Comparison of ENCODE assay signal across 24 cellular contexts in the genomic region with DNA sequence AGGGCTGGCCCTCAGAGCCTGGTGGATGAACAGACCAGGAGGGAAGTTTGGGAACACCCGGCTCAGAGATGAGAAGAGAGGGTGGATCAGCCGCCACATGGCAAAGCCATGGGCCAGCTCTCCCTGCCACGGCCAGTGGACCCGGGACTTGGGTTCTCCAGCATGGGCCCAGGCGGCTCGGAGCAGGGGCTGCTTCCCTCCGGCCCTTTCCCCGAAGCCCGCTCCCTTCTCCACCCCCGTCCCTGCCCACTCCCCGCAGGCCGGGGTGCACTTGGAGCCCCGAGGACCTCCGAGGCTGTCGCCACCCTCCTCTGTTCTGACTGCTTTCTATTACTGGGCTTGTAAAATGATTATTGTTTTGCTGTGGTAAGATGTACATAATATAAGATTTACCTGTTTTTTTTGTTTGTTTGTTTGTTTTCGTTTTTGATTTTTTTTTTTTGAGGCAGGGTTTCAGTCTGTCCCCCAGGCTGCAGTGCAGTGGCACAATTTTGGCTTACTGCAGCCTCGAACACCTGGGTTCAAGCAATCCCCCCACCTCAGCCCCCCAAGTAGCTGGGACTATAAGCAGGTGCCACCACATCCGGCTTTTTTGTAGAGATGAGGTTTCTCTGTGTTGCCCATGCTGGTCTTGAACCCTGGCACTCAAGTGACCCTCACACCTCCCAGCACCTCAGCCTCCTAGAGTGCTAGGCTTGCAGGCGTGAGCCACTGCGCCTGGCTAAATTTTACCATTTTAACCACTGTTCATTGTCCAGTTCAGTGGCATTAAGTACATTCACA. TPM values are rescaled to one million over a fixed set of nuclear protein-coding genes. Genes with fewer than 3 reads are reported as not detected.
DNase-seq lines count a peak whose midpoint lies in the region; ATAC-seq and TF ChIP-seq lines count a peak whose summit lies in the region.
"Had no signal": no experiment of that assay in that cellular context is flagged by ENCODE, and none has a peak within 500 bp of the region (broad histone marks: within the 10 kb centered on the region; RNA-seq: fewer than 3 reads in every experiment).

No MANE protein-coding gene starts in this region.

- H3K9me3 ChIP-seq in DND-41 (ENCODE audit: insufficient read depth, low read length, severe bottlenecking) (no peaks in the 10 kb centered on the region), RWPE2 (ENCODE audit: severe bottlenecking) (no peaks in the 10 kb centered on the region)
- H3K9me3 ChIP-seq: BE2C; BLaER1 treated with 17β-estradiol and CSF1 and Interleukin-3, amounts not matched to agents 10 nM and 100 nM; Caco-2 had no signal

- H3K79me2 ChIP-seq in DND-41 (ENCODE audit: insufficient read depth, low read length): no peaks in the 10 kb centered on the region

- H4K20me1 ChIP-seq in DND-41 (ENCODE audit: insufficient read depth, low read length): no peaks in the 10 kb centered on the region; the same call in none of the 2 replicates

- peak; percentile 69 for ATAC-seq in DND-41 (ENCODE audit: insufficient read depth, low read depth)
- ATAC-seq in RWPE2 (ENCODE audit: low read depth): no peak
- no peak for ATAC-seq in GM18909 (IDR thresholded peaks at IDR 0.05; ENCODE audit: poor library complexity, unreplicated experiment)
- no peak for ATAC-seq in GM19397 (IDR thresholded peaks at IDR 0.05; ENCODE audit: unreplicated experiment)
- ATAC-seq: CD8-positive, alpha-beta T cell had no signal

- H3K4me1 ChIP-seq in DND-41 (ENCODE audit: insufficient read depth, low read length): peaks cover 12% of the 10 kb centered on the region
- H3K4me1 ChIP-seq in RWPE2 (ENCODE audit: insufficient read depth, poor library complexity, severe bottlenecking): peaks cover 35% of the 10 kb centered on the region

- H3K27ac ChIP-seq in DND-41 (ENCODE audit: low read length) (no peak overlapping the region), RWPE2 (ENCODE audit: poor library complexity, severe bottlenecking) (peak overlapping the region; percentile 98)
- H3K27ac ChIP-seq: BLaER1 treated with 17β-estradiol and CSF1 and Interleukin-3, amounts not matched to agents 10 nM and 100 nM; C4-2B had no signal

- peak; percentile 57 for DNase-seq in DND-41
- DNase-seq in Jurkat, Clone E6-1 (ENCODE audit: low read depth, low spot score): peak; percentile 51
- DNase-seq in RWPE2 (ENCODE audit: low spot score): no peak
- DNase-seq in type B pancreatic cell (ENCODE audit: extremely low spot score, unreplicated experiment): no peak
- DNase-seq in activated gamma-delta T cell (lab: John Stamatoyannopoulos, UW): no peak
- no peak for DNase-seq in DMS 273 (lab: John Stamatoyannopoulos, UW; ENCODE audit: unreplicated experiment)
- DNase-seq: 8988T; ACHN; BE2C; Caco-2; Calu3; CD4-positive, alpha-beta T cell; CD8-positive, alpha-beta T cell; DMS 273 treated with DMSO at 0.1 percent for 48 hours; DMS153; DMS53; DMS79; GF-D8 had no signal

- H3K27ac Mint-ChIP-seq in type B pancreatic cell: peak overlapping the region; percentile 14
- H3K27ac Mint-ChIP-seq: CD4-positive, alpha-beta T cell; CD8-positive, alpha-beta T cell had no signal

- H3K4me1 Mint-ChIP-seq in type B pancreatic cell (ENCODE audit: unreplicated experiment): peaks cover 14% of the 10 kb centered on the region

- no peaks in the 10 kb centered on the region for H3K27me3 ChIP-seq in DND-41 (ENCODE audit: insufficient read depth, low read length, poor library complexity)
- H3K27me3 ChIP-seq in RWPE2 (ENCODE audit: insufficient read depth, poor library complexity, severe bottlenecking): no peaks in the 10 kb centered on the region
- H3K27me3 ChIP-seq: BE2C had no signal

- peaks cover 3% of the 10 kb centered on the region for H3K27me3 Mint-ChIP-seq in type B pancreatic cell

- H3K9me3 Mint-ChIP-seq in type B pancreatic cell: no peaks in the 10 kb centered on the region
- H3K9me3 Mint-ChIP-seq: CD4-positive, alpha-beta T cell; CD8-positive, alpha-beta T cell had no signal

- H3K4me3 Mint-ChIP-seq in type B pancreatic cell: no peak overlapping the region
- H3K4me3 Mint-ChIP-seq: CD4-positive, alpha-beta T cell; CD8-positive, alpha-beta T cell had no signal

- TF ChIP-seq CTCF in DND-41 (IDR thresholded peaks at IDR 0.05; ENCODE audit: borderline replicate concordance, extremely low read depth, low read length, poor library complexity, severe bottlenecking) (no peak), RWPE2 (IDR thresholded peaks at IDR 0.05; ENCODE audit: poor library complexity, severe bottlenecking) (no peak), type B pancreatic cell (conservative IDR thresholded peaks at IDR 0.05) (no peak)

- H3K4me2 ChIP-seq in DND-41 (ENCODE audit: insufficient read depth, low read length): no peak overlapping the region

- no peak overlapping the region for H3K4me3 ChIP-seq in DND-41 (ENCODE audit: low read depth in 1 of 2, low read length in 2 of 2)
- no peak overlapping the region for H3K4me3 ChIP-seq in Jurkat, Clone E6-1 (ENCODE audit: low read length)
- H3K4me3 ChIP-seq in RWPE2 (ENCODE audit: severe bottlenecking): no peak overlapping the region
- H3K4me3 ChIP-seq: BLaER1 treated with 17β-estradiol and CSF1 and Interleukin-3, amounts not matched to agents 10 nM and 100 nM had no signal

- H3K36me3 Mint-ChIP-seq in type B pancreatic cell: no peaks in the 10 kb centered on the region
- H3K36me3 Mint-ChIP-seq: CD8-positive, alpha-beta T cell had no signal

- H3K9ac ChIP-seq in DND-41 (ENCODE audit: low read depth, low read length): no peak overlapping the region
- H3K9ac ChIP-seq: BLaER1 treated with 17β-estradiol and CSF1 and Interleukin-3, amounts not matched to agents 10 nM and 100 nM had no signal

- no peaks in the 10 kb centered on the region for H3K36me3 ChIP-seq in DND-41 (ENCODE audit: insufficient read depth, low read length)
- no peaks in the 10 kb centered on the region for H3K36me3 ChIP-seq in RWPE2 (ENCODE audit: low read depth)
- H3K36me3 ChIP-seq: BE2C; BLaER1 treated with 17β-estradiol and CSF1 and Interleukin-3, amounts not matched to agents 10 nM and 100 nM had no signal

- no peak overlapping the region for H2AFZ ChIP-seq in DND-41 (ENCODE audit: low read depth, low read length)

RNA-seq across cellular contexts. Expression of a gene that starts 11.3 kb away (rescaled TPM):
- polyA plus RNA-seq in Jurkat, Clone E6-1 (2012; ENCODE audit: insufficient read depth, insufficient read length): not detected
- total RNA-seq in type B pancreatic cell (ENCODE audit: low replicate concordance): 2.2 and 11.1 TPM in 2 replicates
- total RNA-seq: A673; Caco-2; Calu3; CD4-positive, alpha-beta T cell; CD8-positive, alpha-beta T cell had no signal
- polyA plus RNA-seq: AG04450 had no signal

RNA-seq across cellular contexts. Expression of a gene that starts 21.9 kb away (rescaled TPM):
- not detected for polyA plus RNA-seq in Jurkat, Clone E6-1 (2012; ENCODE audit: insufficient read depth, insufficient read length)
- total RNA-seq in type B pancreatic cell (ENCODE audit: low replicate concordance): 1,584 and 3,976 TPM in 2 replicates
- total RNA-seq: A673; Caco-2; Calu3; CD4-positive, alpha-beta T cell; CD8-positive, alpha-beta T cell had no signal
- polyA plus RNA-seq: AG04450 had no signal

RNA-seq across cellular contexts. Expression of a gene that starts 43.7 kb away (rescaled TPM):
- not detected for polyA plus RNA-seq in Jurkat, Clone E6-1 (2012; ENCODE audit: insufficient read depth, insufficient read length)
- 2,350 and 3,865 TPM in 2 replicates for total RNA-seq in type B pancreatic cell (ENCODE audit: low replicate concordance)
- total RNA-seq: CD4-positive, alpha-beta T cell; CD8-positive, alpha-beta T cell had no signal

Comparison
In these comparisons a context has a peak if more than half of its experiments do, and no peak if none do; other contexts are left out.
1. DNase-seq: peak in DND-41 (single experiment) and Jurkat, Clone E6-1 (single experiment); none in RWPE2 (single experiment), type B pancreatic cell (single experiment), activated gamma-delta T cell (single experiment) and DMS 273 (single experiment).